27 cellular contexts compared by ENCODE assay signal in the genomic region with DNA sequence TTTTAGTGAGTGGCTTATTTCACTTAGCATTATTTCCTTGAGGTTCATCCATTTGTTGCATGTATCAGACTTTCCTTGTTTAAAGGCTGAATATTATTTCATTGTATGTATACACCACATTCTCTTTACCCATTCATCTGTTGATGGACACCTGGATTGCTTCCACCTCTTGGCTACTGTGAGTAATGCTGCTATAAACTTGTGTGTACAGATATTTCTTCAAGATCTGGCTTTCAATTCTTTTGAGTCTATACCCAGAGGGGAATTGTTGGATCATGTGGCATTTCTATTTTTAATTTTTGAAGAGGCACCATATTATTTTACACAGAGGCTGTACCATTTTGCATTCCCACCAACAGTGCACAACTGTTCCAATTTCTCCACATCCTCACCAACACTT.
DNase-seq lines count a peak whose midpoint lies in the region; ATAC-seq and TF ChIP-seq lines count a peak whose summit lies in the region.
"Had no signal": no experiment of that assay in that cellular context is flagged by ENCODE, and none has a peak within 500 bp of the region (broad histone marks: within the 10 kb centered on the region; RNA-seq: fewer than 3 reads in every experiment).

No MANE protein-coding gene starts in this region.

- H3K27ac ChIP-seq in foreskin keratinocyte: no peak overlapping the region
- H3K27ac ChIP-seq: 22Rv1, GM23248, PC-9 had no signal

- DNase-seq in activated CD4-positive, alpha-beta T cell treated with anti-CD3 and anti-CD28 coated beads for 36 hours: no peak
- DNase-seq in activated CD4-positive, alpha-beta T cell treated with anti-CD3 and anti-CD28 coated beads, Interleukin-2, amount 50 U/mL, for 48 hours: no peak
- peak; percentile 64 for DNase-seq in RPMI7951 (ENCODE audit: low read depth)
- DNase-seq in foreskin keratinocyte: peak; percentile 22 to 68
- DNase-seq in retina: no peak
- DNase-seq in KBM-7: no peak
- DNase-seq: Calu3, DND-41, GM23248, H7, NCI-H1092 treated with DMSO at 0.1 percent for 48 hours, NCI-H1436, NCI-H187, NCI-H2081 treated with DMSO at 0.1 percent for 48 hours, NCI-H2171, NCI-H226, NCI-H510A, NCI-H69, RPMI8226, SHP77 had no signal

- H3K36me3 ChIP-seq in Loucy (ENCODE audit: insufficient read depth, low read length): no peaks in the 10 kb centered on the region

- no peaks in the 10 kb centered on the region; the same call in 1 of the 2 replicates for H3F3A ChIP-seq in Loucy (ENCODE audit: low read depth)

- peaks cover 12% of the 10 kb centered on the region for H3K27me3 Mint-ChIP-seq in activated CD4-positive, alpha-beta T cell treated with anti-CD3 and anti-CD28 coated beads for 36 hours

- no peaks in the 10 kb centered on the region for H4K20me1 ChIP-seq in Loucy (ENCODE audit: insufficient read depth, low read length, poor library complexity, severe bottlenecking)

- H3K79me2 ChIP-seq in Loucy (ENCODE audit: insufficient read depth, low read length): no peaks in the 10 kb centered on the region

- no peak overlapping the region for H3K4me3 ChIP-seq in Loucy (ENCODE audit: low read length, poor library complexity, severe bottlenecking)
- H3K4me3 ChIP-seq: GM23248, K562, PC-9 had no signal

- ATAC-seq in activated CD4-positive, alpha-beta T cell treated with anti-CD3 and anti-CD28 coated beads for 36 hours: peak; percentile 48
- ATAC-seq in foreskin keratinocyte (peak; percentile 31), HG02678 (IDR thresholded peaks at IDR 0.05; ENCODE audit: unreplicated experiment) (no peak)
- ATAC-seq: K562 had no signal

- TF ChIP-seq CTCF in Loucy (conservative IDR thresholded peaks at IDR 0.05; ENCODE audit: low read length): peak; percentile 37
- TF ChIP-seq CTCF in foreskin keratinocyte (conservative IDR thresholded peaks at IDR 0.05): peak; percentile 36

- peaks cover 4% of the 10 kb centered on the region for H3K9me3 Mint-ChIP-seq in activated CD4-positive, alpha-beta T cell treated with anti-CD3 and anti-CD28 coated beads for 36 hours (ENCODE audit: low read depth)

- POLR2A ChIA-PET in activated CD4-positive, alpha-beta T cell treated with anti-CD3 and anti-CD28 coated beads for 36 hours (lab: Charles Lee): no interaction called here

- H3K27ac Mint-ChIP-seq in activated CD4-positive, alpha-beta T cell treated with anti-CD3 and anti-CD28 coated beads for 36 hours: no peak overlapping the region
- H3K27ac Mint-ChIP-seq: B cell had no signal

- no peaks in the 10 kb centered on the region for H3K9me3 ChIP-seq in Loucy (ENCODE audit: insufficient read depth, low read depth, low read length)

- CTCF ChIA-PET in activated CD4-positive, alpha-beta T cell treated with anti-CD3 and anti-CD28 coated beads for 36 hours (lab: Charles Lee): interaction anchor here (1.1 kb wide), 1 partner anchor 8 kb away, joined by 3 read pairs; no protein-coding TSS in a partner anchor

- peaks cover 4% of the 10 kb centered on the region for H3K36me3 Mint-ChIP-seq in activated CD4-positive, alpha-beta T cell treated with anti-CD3 and anti-CD28 coated beads for 36 hours (ENCODE audit: low read depth)

- H3K4me1 Mint-ChIP-seq in activated CD4-positive, alpha-beta T cell treated with anti-CD3 and anti-CD28 coated beads for 36 hours: peaks cover 37% of the 10 kb centered on the region

- no peak overlapping the region for H3K4me3 Mint-ChIP-seq in activated CD4-positive, alpha-beta T cell treated with anti-CD3 and anti-CD28 coated beads for 36 hours
- H3K4me3 Mint-ChIP-seq: B cell, CD14-positive monocyte had no signal

- intact Hi-C loops in activated CD4-positive, alpha-beta T cell treated with anti-CD3 and anti-CD28 coated beads for 36 hours (cut with DNase I, micrococcal nuclease): no loop called here

- H3K27me3 ChIP-seq in Loucy (ENCODE audit: insufficient read depth, low read length, poor library complexity, severe bottlenecking) (no peaks in the 10 kb centered on the region), foreskin keratinocyte (peaks cover 48% of the 10 kb centered on the region)

- no peak overlapping the region for H2AFZ ChIP-seq in Loucy (ENCODE audit: low read length)
- H2AFZ ChIP-seq: GM23248, PC-9 had no signal

- H3K4me2 ChIP-seq in Loucy (ENCODE audit: low read depth, low read length, poor library complexity, severe bottlenecking): no peak overlapping the region
- H3K4me2 ChIP-seq: PC-9 had no signal

- in situ Hi-C loops in KBM-7 (cut with MboI; ENCODE audit: low pct_unique_long_range_greater_than_20kb, low sequenced_read_pairs): no loop called here

- H3K9ac ChIP-seq in Loucy (ENCODE audit: low read depth, low read length, poor library complexity, severe bottlenecking): no peak overlapping the region
- H3K9ac ChIP-seq: GM23248 had no signal

- H3K4me1 ChIP-seq in Loucy (ENCODE audit: insufficient read depth, low read length, poor library complexity, severe bottlenecking): peaks cover 16% of the 10 kb centered on the region
- H3K4me1 ChIP-seq in foreskin keratinocyte: peaks cover 5% of the 10 kb centered on the region

- no peaks in the 10 kb centered on the region for H3K9me2 ChIP-seq in Loucy (replicated peaks; ENCODE audit: low read depth, low read length)

Comparison
In these comparisons a context has a peak if more than half of its experiments do, and no peak if none do; other contexts are left out.
1. DNase-seq: peak in RPMI7951 (single experiment) and foreskin keratinocyte (2 of 2); none in activated CD4-positive, alpha-beta T cell treated with anti-CD3 and anti-CD28 coated beads for 36 hours (single experiment), activated CD4-positive, alpha-beta T cell treated with anti-CD3 and anti-CD28 coated beads, Interleukin-2, amount 50 U/mL, for 48 hours (0 of 2), retina (single experiment) and KBM-7 (single experiment).